Comparison of ENCODE assay signal across 8 cellular contexts in genomic region chr14:90815817-90816662, GRCh38. TPM values are rescaled to one million over a fixed set of nuclear protein-coding genes. Genes with fewer than 3 reads are reported as not detected.
A peak's percentile ranks its signal among the peaks of the same experiment; 100 is the strongest.
DNase-seq lines count a peak whose midpoint lies in the region; ATAC-seq and TF ChIP-seq lines count a peak whose summit lies in the region.

TSS of gene TTC7B (minus strand) at chr14:90816430. CDS start at chr14:90816295, 135 bp downstream.

- DNase-seq in GM03348 (ENCODE audit: low spot score), result peak; percentile 96
- DNase-seq in NCI-H1105 (lab: John Stamatoyannopoulos, UW), result peak; percentile 59
- DNase-seq in activated naive CD4-positive, alpha-beta T cell treated with Interleukin-2 at 50 U/mL for 16 hours, result peak; percentile 29
- DNase-seq in head of caudate nucleus, result peak in 29 of 42 donors; percentile 26 to 74 (median 57)
- no peak for DNase-seq in omental fat pad (ENCODE audit: low spot score)
- DNase-seq in cerebellar nuclear complex (lab: John Stamatoyannopoulos, UW), result no peak
- no peak for DNase-seq in SKM-1 (lab: John Stamatoyannopoulos, UW; ENCODE audit: unreplicated experiment)

- peak; percentile 63 for ATAC-seq in GM21717 (IDR thresholded peaks at IDR 0.05; ENCODE audit: unreplicated experiment)
- ATAC-seq in omental fat pad (ENCODE audit: low FRiP score), result peak; percentile 87

- intact Hi-C loops in head of caudate nucleus (cut with DNase I), result no loop called here

- no peak for TF ChIP-seq CTCF in omental fat pad (IDR thresholded peaks at IDR 0.05)

RNA-seq across cellular contexts. Expression of gene TTC7B, which starts in this region (rescaled TPM):
- total RNA-seq in omental fat pad, result 10 to 100 TPM; 31.9 to 56.3 (median 38.4) TPM

Comparison
In these comparisons a context has a peak if more than half of its experiments do, and no peak if none do; other contexts are left out.
1. DNase-seq: peak in GM03348 (single experiment), NCI-H1105 (single experiment), activated naive CD4-positive, alpha-beta T cell treated with Interleukin-2 at 50 U/mL for 16 hours (single experiment) and head of caudate nucleus (29 of 42); none in omental fat pad (single experiment), cerebellar nuclear complex (0 of 2) and SKM-1 (single experiment).